In genomic region chr16:68272501-68273209, GRCh38 we compare ENCODE assay signal across 8 cellular contexts. TPM values are rescaled to one million over a fixed set of nuclear protein-coding genes. Genes with fewer than 3 reads are reported as not detected.
A peak's percentile ranks its signal among the peaks of the same experiment; 100 is the strongest.
DNase-seq lines count a peak whose midpoint lies in the region; ATAC-seq and TF ChIP-seq lines count a peak whose summit lies in the region.

No MANE protein-coding gene starts in this region.

- peaks cover 2% of the 10 kb centered on the region for H3K4me1 ChIP-seq in prostate gland (replicated peaks)

- H3K9me3 ChIP-seq in prostate gland: no peaks in the 10 kb centered on the region

- no peaks in the 10 kb centered on the region for H3K36me3 ChIP-seq in prostate gland

- intact Hi-C loops in prostate gland (cut with DNase I) (no loop called here), dorsolateral prefrontal cortex (cut with DNase I) (no loop called here), sciatic nerve (cut with DNase I) (no loop called here)

- ATAC-seq in HG03342 (IDR thresholded peaks at IDR 0.05; ENCODE audit: unreplicated experiment): no peak
- ATAC-seq in sciatic nerve: no peak

- no peak overlapping the region for H3K27ac ChIP-seq in prostate gland
- H3K27ac ChIP-seq in dorsolateral prefrontal cortex: no peak overlapping the region

- in situ Hi-C loops in G401 (cut with HindIII; ENCODE audit: low sequenced_read_pairs): no loop called here

- peaks cover 82% of the 10 kb centered on the region for H3K4me1 Mint-ChIP-seq in activated naive CD4-positive, alpha-beta T cell treated with anti-CD3 and anti-CD28 coated beads, Interleukin-2, amount 50 U/mL, for 24 hours

- no peaks in the 10 kb centered on the region for H3K9me3 Mint-ChIP-seq in activated naive CD4-positive, alpha-beta T cell treated with anti-CD3 and anti-CD28 coated beads, Interleukin-2, amount 50 U/mL, for 24 hours

- H3K27me3 ChIP-seq in prostate gland (replicated peaks; ENCODE audit: insufficient read depth): no peaks in the 10 kb centered on the region
- no peaks in the 10 kb centered on the region for H3K27me3 ChIP-seq in dorsolateral prefrontal cortex

- H3K36me3 Mint-ChIP-seq in activated naive CD4-positive, alpha-beta T cell treated with anti-CD3 and anti-CD28 coated beads, Interleukin-2, amount 50 U/mL, for 24 hours: peaks cover 14% of the 10 kb centered on the region

- TF ChIP-seq CTCF in GM12865 (IDR thresholded peaks at IDR 0.05; ENCODE audit: insufficient read depth, low read depth, low read length, missing control alignments) (no peak), prostate gland (IDR thresholded peaks at IDR 0.05) (no peak), dorsolateral prefrontal cortex (IDR thresholded peaks at IDR 0.05 in 54 of 56, conservative IDR thresholded peaks at IDR 0.05 in 2 of 56; ENCODE audit: low read depth in 1 of 56, partially characterized antibody in 56 of 56) (no peak)

- H3K4me3 ChIP-seq in GM12865 (ENCODE audit: low read depth, low read length) (no peak overlapping the region), prostate gland (no peak overlapping the region), dorsolateral prefrontal cortex (no peak overlapping the region)

- peak overlapping the region; percentile 97 for H3K27ac Mint-ChIP-seq in activated naive CD4-positive, alpha-beta T cell treated with anti-CD3 and anti-CD28 coated beads, Interleukin-2, amount 50 U/mL, for 24 hours

- H3K4me3 Mint-ChIP-seq in activated naive CD4-positive, alpha-beta T cell treated with anti-CD3 and anti-CD28 coated beads, Interleukin-2, amount 50 U/mL, for 24 hours: peak overlapping the region; percentile 73

- DNase-seq in GM12865 (ENCODE audit: low read depth): peak; percentile 39
- DNase-seq in NCI-H510A treated with DMSO at 0.1 percent for 48 hours (lab: John Stamatoyannopoulos, UW): peak; percentile 77
- peak; percentile 20 for DNase-seq in prostate gland (ENCODE audit: low spot score)
- no peak for DNase-seq in dorsolateral prefrontal cortex
- no peak for DNase-seq in G401 (ENCODE audit: low spot score)
- no peak for DNase-seq in sciatic nerve (ENCODE audit: low spot score)

- TF ChIP-seq POLR2A in prostate gland (IDR thresholded peaks at IDR 0.05): no peak

- H3K27me3 Mint-ChIP-seq in activated naive CD4-positive, alpha-beta T cell treated with anti-CD3 and anti-CD28 coated beads, Interleukin-2, amount 50 U/mL, for 24 hours: no peaks in the 10 kb centered on the region

- 85% methylated on average over 4 of the region's 4 CpGs for WGBS in prostate gland

RNA-seq across cellular contexts. Expression of gene SLC7A6, which starts 8.3 kb away (rescaled TPM):
- total RNA-seq in prostate gland (10 to 100 TPM; 12.8 to 30.5 TPM), dorsolateral prefrontal cortex (10 to 100 TPM; 21.3 to 61.6 (median 36.3) TPM), sciatic nerve (75.5 TPM)
- total RNA-seq in G401 (2014; rRNA removed; shearing (Covaris generic)): 21.5 and 27.4 TPM in 2 replicates

RNA-seq across cellular contexts. Expression of gene PLA2G15, which starts 27.5 kb away (rescaled TPM):
- 10 to 100 TPM; 15.7 to 39.5 TPM for total RNA-seq in prostate gland
- total RNA-seq in dorsolateral prefrontal cortex: 10 to 100 TPM; 13.4 to 34.2 (median 20.2) TPM
- 15.3 and 19.7 TPM in 2 replicates for total RNA-seq in G401 (2014; rRNA removed; shearing (Covaris generic))
- 17.4 TPM for total RNA-seq in sciatic nerve

RNA-seq across cellular contexts. Expression of gene ESRP2, which starts 36.7 kb away (rescaled TPM):
- total RNA-seq in prostate gland (10 to 100 TPM; 24.5 to 48.1 TPM), dorsolateral prefrontal cortex (1 to 10 TPM in 7 of 120 experiments, under 1 TPM in 39, not detected in 74; 0.10 to 3.0 (median 0.37) TPM), sciatic nerve (0.36 TPM)
- 0.10 TPM in 1 of 2 replicates, not detected in the other for total RNA-seq in G401 (2014; rRNA removed; shearing (Covaris generic))

RNA-seq across cellular contexts. Expression of gene SLC7A6OS, which starts 38.1 kb away (rescaled TPM):
- 10 to 100 TPM in 1 of 2 donors, 1 to 10 TPM in 1; 10.0 to 23.6 TPM for total RNA-seq in prostate gland
- 10 to 100 TPM; 11.9 to 33.6 (median 20.1) TPM for total RNA-seq in dorsolateral prefrontal cortex
- total RNA-seq in G401 (2014; rRNA removed; shearing (Covaris generic)): 16.7 and 23.7 TPM in 2 replicates
- total RNA-seq in sciatic nerve: 22.9 TPM

RNA-seq across cellular contexts. Expression of gene PRMT7, which starts 38.2 kb away (rescaled TPM):
- 10 to 100 TPM; 45.2 to 77.9 TPM for total RNA-seq in prostate gland
- 100 to 1,000 TPM in 7 of 120 experiments, 10 to 100 TPM in 113; 48.9 to 123 (median 70.7) TPM for total RNA-seq in dorsolateral prefrontal cortex
- 75.9 and 85.9 TPM in 2 replicates for total RNA-seq in G401 (2014; rRNA removed; shearing (Covaris generic))
- total RNA-seq in sciatic nerve: 58.9 TPM

Comparison
In these comparisons a context has a peak if more than half of its experiments do, and no peak if none do; other contexts are left out.
1. DNase-seq: peak in GM12865 (single experiment), NCI-H510A treated with DMSO at 0.1 percent for 48 hours (single experiment) and prostate gland (single experiment); none in dorsolateral prefrontal cortex (0 of 10), G401 (single experiment) and sciatic nerve (single experiment).
2. RNA of gene ESRP2, which starts 36.7 kb away (total RNA-seq): 24.5 to 48.1 TPM in prostate gland; 0.36 TPM in sciatic nerve (single experiment), 0.10 to 3.0 TPM in dorsolateral prefrontal cortex and 0.10 TPM in G401; every median in the first group is over 4 times any median in the second.